Comparison of ENCODE assay signal across 1 cellular context in the genomic region with DNA sequence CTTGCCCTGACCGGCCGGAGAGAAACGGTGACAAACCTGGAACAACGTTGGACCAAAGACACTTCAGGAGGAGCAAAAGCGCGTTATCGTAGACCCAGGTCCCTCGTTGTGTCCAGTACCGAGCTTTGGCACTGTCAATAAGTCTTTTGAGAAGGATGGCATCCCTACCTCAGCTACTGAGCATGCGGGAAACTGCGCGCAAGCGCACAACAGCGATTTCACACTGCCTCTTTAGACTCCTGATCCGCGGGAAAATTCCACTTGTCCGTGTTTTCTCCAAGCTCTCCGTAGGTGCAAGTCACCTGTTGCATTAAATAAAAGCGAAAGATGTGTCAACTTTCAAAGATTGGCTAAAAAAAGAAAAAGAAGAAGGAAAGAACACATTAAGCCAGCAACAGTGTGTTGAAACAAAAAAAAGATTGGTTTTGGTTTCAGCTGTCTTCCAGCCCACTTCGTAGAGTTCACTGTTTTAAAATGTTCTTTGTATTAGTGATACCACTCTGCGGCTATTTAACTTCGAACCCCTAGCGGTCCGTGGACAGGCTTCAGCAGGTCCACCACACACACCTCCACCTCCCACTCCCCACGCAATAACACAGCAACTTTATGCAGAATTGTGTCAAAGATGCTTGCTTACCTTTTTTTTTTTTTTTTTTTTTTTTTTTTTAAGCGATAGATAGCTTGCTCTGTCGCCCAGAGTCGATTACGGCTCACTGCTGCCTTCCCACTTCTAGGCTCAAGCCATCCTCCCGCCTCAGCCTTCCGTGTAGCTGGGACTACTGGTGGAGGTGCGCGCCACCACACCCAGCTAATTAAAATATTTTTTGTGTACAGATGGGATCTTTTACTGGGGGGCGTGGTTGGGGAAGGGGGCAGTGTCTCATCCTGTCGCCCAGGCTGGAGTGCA.
TF ChIP-seq lines count a peak whose summit lies in the region.

A gene with protein sequence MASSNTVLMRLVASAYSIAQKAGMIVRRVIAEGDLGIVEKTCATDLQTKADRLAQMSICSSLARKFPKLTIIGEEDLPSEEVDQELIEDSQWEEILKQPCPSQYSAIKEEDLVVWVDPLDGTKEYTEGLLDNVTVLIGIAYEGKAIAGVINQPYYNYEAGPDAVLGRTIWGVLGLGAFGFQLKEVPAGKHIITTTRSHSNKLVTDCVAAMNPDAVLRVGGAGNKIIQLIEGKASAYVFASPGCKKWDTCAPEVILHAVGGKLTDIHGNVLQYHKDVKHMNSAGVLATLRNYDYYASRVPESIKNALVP (minus strand): TSS at position 139 of the 907 bp plus-strand sequence. CDS start 9,942 bp downstream, outside the sequence.

TF ChIP-seq in HepG2, 621 proteins besides CTCF, POLR2A, EP300 and RAD21 (continued from another document and continues in another):
- peak; percentile 63; the same call in 1 of the 2 replicates for TF ChIP-seq MEIS1 (CRISPR knock-in tag; IDR thresholded peaks at IDR 0.05; ENCODE audit: borderline replicate concordance)
- TF ChIP-seq ZSCAN21 (CRISPR knock-in tag; IDR thresholded peaks at IDR 0.05; ENCODE audit: borderline replicate concordance) = 0 out of 2 replicates have a peak, but pooled peaks have one; percentile 56
- TF ChIP-seq ZKSCAN1 (IDR thresholded peaks at IDR 0.05; ENCODE audit: low read length) = no peak
- no peak for TF ChIP-seq ZNF180 (CRISPR knock-in tag; IDR thresholded peaks at IDR 0.05; ENCODE audit: borderline replicate concordance, low read depth)
- TF ChIP-seq NFIC (IDR thresholded peaks at IDR 0.05; ENCODE audit: low read length) = peak; percentile 60; the same call in 1 of the 2 replicates
- TF ChIP-seq TEAD3 (CRISPR knock-in tag; optimal IDR thresholded peaks at IDR 0.05; ENCODE audit: borderline replicate concordance) = peak; percentile 81
- TF ChIP-seq KAT2B (IDR thresholded peaks at IDR 0.05; ENCODE audit: borderline replicate concordance, low read depth, low read length) = no peak
- TF ChIP-seq PPARG (CRISPR knock-in tag; conservative IDR thresholded peaks at IDR 0.05) = peak; percentile 63; the same call in 1 of the 2 replicates
- TF ChIP-seq CHD2 (IDR thresholded peaks at IDR 0.05; ENCODE audit: low read depth, low read length) = no peak
- TF ChIP-seq SRSF4 (IDR thresholded peaks at IDR 0.05; ENCODE audit: low read depth, low read length, poor library complexity, severe bottlenecking) = no peak
- no peak for TF ChIP-seq ZNF619 (CRISPR knock-in tag; IDR thresholded peaks at IDR 0.05)
- TF ChIP-seq, protein P1, sequence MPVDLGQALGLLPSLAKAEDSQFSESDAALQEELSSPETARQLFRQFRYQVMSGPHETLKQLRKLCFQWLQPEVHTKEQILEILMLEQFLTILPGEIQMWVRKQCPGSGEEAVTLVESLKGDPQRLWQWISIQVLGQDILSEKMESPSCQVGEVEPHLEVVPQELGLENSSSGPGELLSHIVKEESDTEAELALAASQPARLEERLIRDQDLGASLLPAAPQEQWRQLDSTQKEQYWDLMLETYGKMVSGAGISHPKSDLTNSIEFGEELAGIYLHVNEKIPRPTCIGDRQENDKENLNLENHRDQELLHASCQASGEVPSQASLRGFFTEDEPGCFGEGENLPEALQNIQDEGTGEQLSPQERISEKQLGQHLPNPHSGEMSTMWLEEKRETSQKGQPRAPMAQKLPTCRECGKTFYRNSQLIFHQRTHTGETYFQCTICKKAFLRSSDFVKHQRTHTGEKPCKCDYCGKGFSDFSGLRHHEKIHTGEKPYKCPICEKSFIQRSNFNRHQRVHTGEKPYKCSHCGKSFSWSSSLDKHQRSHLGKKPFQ (CRISPR knock-in tag; IDR thresholded peaks at IDR 0.05; ENCODE audit: insufficient replicate concordance) = no peak
- peak; percentile 41 for TF ChIP-seq CEBPG (CRISPR knock-in tag; IDR thresholded peaks at IDR 0.05)
- TF ChIP-seq SKI (IDR thresholded peaks at IDR 0.05; ENCODE audit: partially characterized antibody) = no peak
- TF ChIP-seq, protein P2, sequence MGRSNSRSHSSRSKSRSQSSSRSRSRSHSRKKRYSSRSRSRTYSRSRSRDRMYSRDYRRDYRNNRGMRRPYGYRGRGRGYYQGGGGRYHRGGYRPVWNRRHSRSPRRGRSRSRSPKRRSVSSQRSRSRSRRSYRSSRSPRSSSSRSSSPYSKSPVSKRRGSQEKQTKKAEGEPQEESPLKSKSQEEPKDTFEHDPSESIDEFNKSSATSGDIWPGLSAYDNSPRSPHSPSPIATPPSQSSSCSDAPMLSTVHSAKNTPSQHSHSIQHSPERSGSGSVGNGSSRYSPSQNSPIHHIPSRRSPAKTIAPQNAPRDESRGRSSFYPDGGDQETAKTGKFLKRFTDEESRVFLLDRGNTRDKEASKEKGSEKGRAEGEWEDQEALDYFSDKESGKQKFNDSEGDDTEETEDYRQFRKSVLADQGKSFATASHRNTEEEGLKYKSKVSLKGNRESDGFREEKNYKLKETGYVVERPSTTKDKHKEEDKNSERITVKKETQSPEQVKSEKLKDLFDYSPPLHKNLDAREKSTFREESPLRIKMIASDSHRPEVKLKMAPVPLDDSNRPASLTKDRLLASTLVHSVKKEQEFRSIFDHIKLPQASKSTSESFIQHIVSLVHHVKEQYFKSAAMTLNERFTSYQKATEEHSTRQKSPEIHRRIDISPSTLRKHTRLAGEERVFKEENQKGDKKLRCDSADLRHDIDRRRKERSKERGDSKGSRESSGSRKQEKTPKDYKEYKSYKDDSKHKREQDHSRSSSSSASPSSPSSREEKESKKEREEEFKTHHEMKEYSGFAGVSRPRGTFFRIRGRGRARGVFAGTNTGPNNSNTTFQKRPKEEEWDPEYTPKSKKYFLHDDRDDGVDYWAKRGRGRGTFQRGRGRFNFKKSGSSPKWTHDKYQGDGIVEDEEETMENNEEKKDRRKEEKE (IDR thresholded peaks at IDR 0.05) = no peak
- TF ChIP-seq ZMYM4 (CRISPR knock-in tag; IDR thresholded peaks at IDR 0.05) = peak; percentile 85
- TF ChIP-seq ZBTB38 (CRISPR knock-in tag; IDR thresholded peaks at IDR 0.05) = peak; percentile 78
- TF ChIP-seq ZNF10 (CRISPR knock-in tag; IDR thresholded peaks at IDR 0.05; ENCODE audit: borderline replicate concordance, low read depth) = no peak
- TF ChIP-seq ZNF652 (CRISPR knock-in tag; IDR thresholded peaks at IDR 0.05; ENCODE audit: borderline replicate concordance, low read depth) = no peak
- TF ChIP-seq IKZF4 (CRISPR knock-in tag; IDR thresholded peaks at IDR 0.05; ENCODE audit: borderline replicate concordance, low read depth, not compliant biosample characterization) = no peak
- TF ChIP-seq SSRP1 (CRISPR knock-in tag; IDR thresholded peaks at IDR 0.05) = no peak
- TF ChIP-seq SOX13 (IDR thresholded peaks at IDR 0.05) = no peak
- TF ChIP-seq SOX13 (CRISPR knock-in tag; conservative IDR thresholded peaks at IDR 0.05 in 1 of 2, IDR thresholded peaks at IDR 0.05 in 1 of 2) = peak in 1 of 2 experiments; percentile 36; a peak in 1 of 4 replicates
- TF ChIP-seq ZFP36L2 (CRISPR knock-in tag; IDR thresholded peaks at IDR 0.05) = no peak
- TF ChIP-seq, protein P3, sequence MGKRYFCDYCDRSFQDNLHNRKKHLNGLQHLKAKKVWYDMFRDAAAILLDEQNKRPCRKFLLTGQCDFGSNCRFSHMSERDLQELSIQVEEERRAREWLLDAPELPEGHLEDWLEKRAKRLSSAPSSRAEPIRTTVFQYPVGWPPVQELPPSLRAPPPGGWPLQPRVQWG (CRISPR knock-in tag; IDR thresholded peaks at IDR 0.05; ENCODE audit: borderline replicate concordance, low read depth) = no peak
- no peak for TF ChIP-seq SP140L (CRISPR knock-in tag; IDR thresholded peaks at IDR 0.05; ENCODE audit: borderline replicate concordance)
- TF ChIP-seq ZKSCAN8 (CRISPR knock-in tag; IDR thresholded peaks at IDR 0.05; ENCODE audit: borderline replicate concordance) = peak; percentile 46; the same call in 1 of the 2 replicates
- no peak for TF ChIP-seq ZBTB7A (CRISPR knock-in tag; IDR thresholded peaks at IDR 0.05)
- TF ChIP-seq NR2F6 (IDR thresholded peaks at IDR 0.05) = 0 out of 2 replicates have a peak, but pooled peaks have one; percentile 13
- no peak for TF ChIP-seq NR2F6 (CRISPR knock-in tag; IDR thresholded peaks at IDR 0.05)
- no peak; the same call in 1 of the 2 replicates for TF ChIP-seq ZNF746 (CRISPR knock-in tag; IDR thresholded peaks at IDR 0.05)
- TF ChIP-seq, protein P4, sequence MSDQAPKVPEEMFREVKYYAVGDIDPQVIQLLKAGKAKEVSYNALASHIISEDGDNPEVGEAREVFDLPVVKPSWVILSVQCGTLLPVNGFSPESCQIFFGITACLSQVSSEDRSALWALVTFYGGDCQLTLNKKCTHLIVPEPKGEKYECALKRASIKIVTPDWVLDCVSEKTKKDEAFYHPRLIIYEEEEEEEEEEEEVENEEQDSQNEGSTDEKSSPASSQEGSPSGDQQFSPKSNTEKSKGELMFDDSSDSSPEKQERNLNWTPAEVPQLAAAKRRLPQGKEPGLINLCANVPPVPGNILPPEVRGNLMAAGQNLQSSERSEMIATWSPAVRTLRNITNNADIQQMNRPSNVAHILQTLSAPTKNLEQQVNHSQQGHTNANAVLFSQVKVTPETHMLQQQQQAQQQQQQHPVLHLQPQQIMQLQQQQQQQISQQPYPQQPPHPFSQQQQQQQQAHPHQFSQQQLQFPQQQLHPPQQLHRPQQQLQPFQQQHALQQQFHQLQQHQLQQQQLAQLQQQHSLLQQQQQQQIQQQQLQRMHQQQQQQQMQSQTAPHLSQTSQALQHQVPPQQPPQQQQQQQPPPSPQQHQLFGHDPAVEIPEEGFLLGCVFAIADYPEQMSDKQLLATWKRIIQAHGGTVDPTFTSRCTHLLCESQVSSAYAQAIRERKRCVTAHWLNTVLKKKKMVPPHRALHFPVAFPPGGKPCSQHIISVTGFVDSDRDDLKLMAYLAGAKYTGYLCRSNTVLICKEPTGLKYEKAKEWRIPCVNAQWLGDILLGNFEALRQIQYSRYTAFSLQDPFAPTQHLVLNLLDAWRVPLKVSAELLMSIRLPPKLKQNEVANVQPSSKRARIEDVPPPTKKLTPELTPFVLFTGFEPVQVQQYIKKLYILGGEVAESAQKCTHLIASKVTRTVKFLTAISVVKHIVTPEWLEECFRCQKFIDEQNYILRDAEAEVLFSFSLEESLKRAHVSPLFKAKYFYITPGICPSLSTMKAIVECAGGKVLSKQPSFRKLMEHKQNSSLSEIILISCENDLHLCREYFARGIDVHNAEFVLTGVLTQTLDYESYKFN (CRISPR knock-in tag; conservative IDR thresholded peaks at IDR 0.05) = 0 out of 2 replicates have a peak, but pooled peaks have one; percentile 20
- peak; percentile 88 for TF ChIP-seq ZNF501 (CRISPR knock-in tag; IDR thresholded peaks at IDR 0.05)
- TF ChIP-seq NFE2L2 (IDR thresholded peaks at IDR 0.05; ENCODE audit: low read length) = peak; percentile 7; the same call in 1 of the 2 replicates
- TF ChIP-seq, protein P5, sequence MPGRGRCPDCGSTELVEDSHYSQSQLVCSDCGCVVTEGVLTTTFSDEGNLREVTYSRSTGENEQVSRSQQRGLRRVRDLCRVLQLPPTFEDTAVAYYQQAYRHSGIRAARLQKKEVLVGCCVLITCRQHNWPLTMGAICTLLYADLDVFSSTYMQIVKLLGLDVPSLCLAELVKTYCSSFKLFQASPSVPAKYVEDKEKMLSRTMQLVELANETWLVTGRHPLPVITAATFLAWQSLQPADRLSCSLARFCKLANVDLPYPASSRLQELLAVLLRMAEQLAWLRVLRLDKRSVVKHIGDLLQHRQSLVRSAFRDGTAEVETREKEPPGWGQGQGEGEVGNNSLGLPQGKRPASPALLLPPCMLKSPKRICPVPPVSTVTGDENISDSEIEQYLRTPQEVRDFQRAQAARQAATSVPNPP (CRISPR knock-in tag; IDR thresholded peaks at IDR 0.05) = no peak
- TF ChIP-seq ZNF263 (CRISPR knock-in tag; IDR thresholded peaks at IDR 0.05) = peak; percentile 31; the same call in 1 of the 2 replicates
- no peak for TF ChIP-seq ZNF431 (CRISPR knock-in tag; IDR thresholded peaks at IDR 0.05; ENCODE audit: borderline replicate concordance, low read depth)
- TF ChIP-seq ZNF24 (IDR thresholded peaks at IDR 0.05) = no peak
- TF ChIP-seq HMG20B (CRISPR knock-in tag; conservative IDR thresholded peaks at IDR 0.05) = 0 out of 2 replicates have a peak, but pooled peaks have one; percentile 24
- no peak for TF ChIP-seq ZNF629 (CRISPR knock-in tag; conservative IDR thresholded peaks at IDR 0.05)
- TF ChIP-seq ISL2 (CRISPR knock-in tag; IDR thresholded peaks at IDR 0.05) = peak; percentile 59; the same call in 1 of the 2 replicates
- TF ChIP-seq ZSCAN20 (CRISPR knock-in tag; IDR thresholded peaks at IDR 0.05; ENCODE audit: borderline replicate concordance) = no peak; the same call in 1 of the 2 replicates
- TF ChIP-seq, protein P6, sequence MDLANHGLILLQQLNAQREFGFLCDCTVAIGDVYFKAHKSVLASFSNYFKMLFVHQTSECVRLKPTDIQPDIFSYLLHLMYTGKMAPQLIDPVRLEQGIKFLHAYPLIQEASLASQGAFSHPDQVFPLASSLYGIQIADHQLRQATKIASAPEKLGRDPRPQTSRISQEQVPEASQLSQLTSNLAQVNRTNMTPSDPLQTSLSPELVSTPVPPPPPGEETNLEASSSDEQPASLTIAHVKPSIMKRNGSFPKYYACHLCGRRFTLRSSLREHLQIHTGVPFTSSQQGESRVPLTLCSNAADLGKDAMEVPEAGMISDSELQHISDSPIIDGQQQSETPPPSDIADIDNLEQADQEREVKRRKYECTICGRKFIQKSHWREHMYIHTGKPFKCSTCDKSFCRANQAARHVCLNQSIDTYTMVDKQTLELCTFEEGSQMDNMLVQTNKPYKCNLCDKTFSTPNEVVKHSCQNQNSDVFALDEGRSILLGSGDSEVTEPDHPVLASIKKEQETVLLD (CRISPR knock-in tag; IDR thresholded peaks at IDR 0.05; ENCODE audit: low read depth) = no peak
- TF ChIP-seq U2AF2 (IDR thresholded peaks at IDR 0.05; ENCODE audit: low read depth, low read length) = no peak
- TF ChIP-seq ZNF251 (CRISPR knock-in tag; IDR thresholded peaks at IDR 0.05) = no peak
- TF ChIP-seq, protein P7, sequence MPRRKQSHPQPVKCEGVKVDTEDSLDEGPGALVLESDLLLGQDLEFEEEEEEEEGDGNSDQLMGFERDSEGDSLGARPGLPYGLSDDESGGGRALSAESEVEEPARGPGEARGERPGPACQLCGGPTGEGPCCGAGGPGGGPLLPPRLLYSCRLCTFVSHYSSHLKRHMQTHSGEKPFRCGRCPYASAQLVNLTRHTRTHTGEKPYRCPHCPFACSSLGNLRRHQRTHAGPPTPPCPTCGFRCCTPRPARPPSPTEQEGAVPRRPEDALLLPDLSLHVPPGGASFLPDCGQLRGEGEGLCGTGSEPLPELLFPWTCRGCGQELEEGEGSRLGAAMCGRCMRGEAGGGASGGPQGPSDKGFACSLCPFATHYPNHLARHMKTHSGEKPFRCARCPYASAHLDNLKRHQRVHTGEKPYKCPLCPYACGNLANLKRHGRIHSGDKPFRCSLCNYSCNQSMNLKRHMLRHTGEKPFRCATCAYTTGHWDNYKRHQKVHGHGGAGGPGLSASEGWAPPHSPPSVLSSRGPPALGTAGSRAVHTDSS (CRISPR knock-in tag; conservative IDR thresholded peaks at IDR 0.05) = no peak
- TF ChIP-seq, protein P8, sequence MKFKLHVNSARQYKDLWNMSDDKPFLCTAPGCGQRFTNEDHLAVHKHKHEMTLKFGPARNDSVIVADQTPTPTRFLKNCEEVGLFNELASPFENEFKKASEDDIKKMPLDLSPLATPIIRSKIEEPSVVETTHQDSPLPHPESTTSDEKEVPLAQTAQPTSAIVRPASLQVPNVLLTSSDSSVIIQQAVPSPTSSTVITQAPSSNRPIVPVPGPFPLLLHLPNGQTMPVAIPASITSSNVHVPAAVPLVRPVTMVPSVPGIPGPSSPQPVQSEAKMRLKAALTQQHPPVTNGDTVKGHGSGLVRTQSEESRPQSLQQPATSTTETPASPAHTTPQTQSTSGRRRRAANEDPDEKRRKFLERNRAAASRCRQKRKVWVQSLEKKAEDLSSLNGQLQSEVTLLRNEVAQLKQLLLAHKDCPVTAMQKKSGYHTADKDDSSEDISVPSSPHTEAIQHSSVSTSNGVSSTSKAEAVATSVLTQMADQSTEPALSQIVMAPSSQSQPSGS (CRISPR knock-in tag; IDR thresholded peaks at IDR 0.05) = 0 out of 2 replicates have a peak, but pooled peaks have one; percentile 39
- peak; percentile 77 for TF ChIP-seq IRF2 (CRISPR knock-in tag; IDR thresholded peaks at IDR 0.05)
- no peak for TF ChIP-seq CENPT (CRISPR knock-in tag; IDR thresholded peaks at IDR 0.05; ENCODE audit: low read depth)
- TF ChIP-seq ZNF335 (CRISPR knock-in tag; IDR thresholded peaks at IDR 0.05) = no peak
